Comparison of ENCODE assay signal across 12 cellular contexts in the genomic region with DNA sequence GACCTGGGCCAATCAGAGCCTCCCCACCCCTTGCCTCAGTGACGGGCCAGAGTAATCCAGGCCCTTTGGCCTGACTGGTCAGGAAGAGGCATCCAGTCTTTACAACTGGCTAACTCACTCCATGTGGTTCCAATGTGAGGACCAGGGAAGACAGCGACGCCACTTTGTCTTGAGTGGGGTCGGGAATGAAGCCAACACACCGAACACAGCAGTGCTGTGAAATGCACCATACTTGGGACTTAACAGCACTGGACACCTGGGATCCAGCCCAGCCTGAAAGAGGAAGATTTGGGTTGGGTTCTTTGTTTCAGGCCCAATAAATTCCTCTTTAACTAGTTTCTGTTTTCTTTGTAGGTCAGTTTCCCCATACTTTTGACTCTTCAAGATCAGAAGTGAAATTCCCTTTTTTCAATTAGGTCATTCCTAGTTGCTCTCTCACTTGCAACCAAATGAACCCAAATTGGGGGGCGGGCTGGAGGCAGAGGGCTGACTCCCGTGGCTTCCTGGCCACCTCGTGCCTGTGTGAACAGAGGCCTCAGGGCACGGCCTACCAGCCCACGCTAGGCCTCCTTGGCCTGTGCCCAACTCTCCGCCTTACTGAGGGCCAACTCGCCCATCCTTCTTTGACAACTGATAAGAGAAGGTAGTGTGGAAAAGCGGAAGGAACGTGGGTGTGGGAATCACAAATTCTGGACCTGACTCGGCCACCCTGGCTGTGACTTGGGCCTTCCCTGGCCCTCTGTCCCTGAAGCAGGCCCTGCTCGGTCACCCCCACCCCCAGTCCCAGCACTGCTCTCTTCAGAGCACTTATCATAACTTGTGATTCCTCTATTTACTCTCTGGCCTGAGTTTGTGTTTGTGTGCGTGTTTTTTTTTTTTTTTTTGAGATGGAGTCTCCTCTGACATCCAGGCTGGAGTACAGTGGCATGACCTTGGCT. TPM values are rescaled to one million over a fixed set of nuclear protein-coding genes. Genes with fewer than 3 reads are reported as not detected.
A peak's percentile ranks its signal among the peaks of the same experiment; 100 is the strongest.
DNase-seq lines count a peak whose midpoint lies in the region; ATAC-seq and TF ChIP-seq lines count a peak whose summit lies in the region.
"Had no signal": no experiment of that assay in that cellular context is flagged by ENCODE, and none has a peak within 500 bp of the region (broad histone marks: within the 10 kb centered on the region; RNA-seq: fewer than 3 reads in every experiment).

No MANE protein-coding gene starts in this region.

- H3K27me3 Mint-ChIP-seq in CD14-positive monocyte (ENCODE audit: low read depth in 3 of 3): peaks cover 0 to 10% (median 0%) of the 10 kb centered on the region in 3 donors
- no peaks in the 10 kb centered on the region for H3K27me3 Mint-ChIP-seq in WTC11 (ENCODE audit: low read depth)
- peaks cover 13% of the 10 kb centered on the region for H3K27me3 Mint-ChIP-seq in activated T-helper 1 cell treated with anti-CD3 and anti-CD28 coated beads, Interleukin-12 subunit alpha, Interleukin-12 subunit beta, Interleukin-2, Interleukin-4 antibody, amounts not matched to agents 30 ng/mL and 10 ng/mL and 1 ng/mL, durations not matched to agents 14 hours and 24 hours and 36 hours (ENCODE audit: insufficient read depth)

- H3K27ac ChIP-seq in RWPE1: peak overlapping the region; percentile 68
- H3K27ac ChIP-seq: thoracic aorta had no signal

- H3K9me3 Mint-ChIP-seq in CD14-positive monocyte: peaks cover 0 to 4% (median 0%) of the 10 kb centered on the region in 7 donors
- peaks cover 16% of the 10 kb centered on the region for H3K9me3 Mint-ChIP-seq in WTC11
- H3K9me3 Mint-ChIP-seq in activated T-helper 1 cell treated with anti-CD3 and anti-CD28 coated beads, Interleukin-12 subunit alpha, Interleukin-12 subunit beta, Interleukin-2, Interleukin-4 antibody, amounts not matched to agents 30 ng/mL and 10 ng/mL and 1 ng/mL, durations not matched to agents 14 hours and 24 hours and 36 hours: no peaks in the 10 kb centered on the region
- H3K9me3 Mint-ChIP-seq: activated naive CD4-positive, alpha-beta T cell treated with anti-CD3 and anti-CD28 coated beads, Interleukin-2, amount 50 U/mL, for 72 hours had no signal

- peaks cover 54 to 77% of the 10 kb centered on the region in 2 donors for H3K36me3 Mint-ChIP-seq in CD14-positive monocyte
- peaks cover 15% of the 10 kb centered on the region for H3K36me3 Mint-ChIP-seq in WTC11
- no peaks in the 10 kb centered on the region for H3K36me3 Mint-ChIP-seq in activated T-helper 1 cell treated with anti-CD3 and anti-CD28 coated beads, Interleukin-12 subunit alpha, Interleukin-12 subunit beta, Interleukin-2, Interleukin-4 antibody, amounts not matched to agents 30 ng/mL and 10 ng/mL and 1 ng/mL, durations not matched to agents 14 hours and 24 hours and 36 hours (ENCODE audit: low read depth)
- H3K36me3 Mint-ChIP-seq: activated naive CD4-positive, alpha-beta T cell treated with anti-CD3 and anti-CD28 coated beads, Interleukin-2, amount 50 U/mL, for 72 hours had no signal

- peak; percentile 83 for DNase-seq in CD14-positive monocyte (ENCODE audit: low spot score)
- DNase-seq in RWPE1 (ENCODE audit: low spot score): no peak
- DNase-seq in left ventricle myocardium superior: peak; percentile 55
- peak; percentile 56 for DNase-seq in pons (ENCODE audit: low spot score)
- no peak for DNase-seq in WTC11 (ENCODE audit: low spot score)
- DNase-seq in activated T-helper 1 cell treated with anti-CD3 and anti-CD28 coated beads, Interleukin-12 subunit alpha, Interleukin-12 subunit beta, Interleukin-2, Interleukin-4 antibody, amounts not matched to agents 30 ng/mL and 10 ng/mL and 1 ng/mL, durations not matched to agents 14 hours and 24 hours and 36 hours (ENCODE audit: low spot score): no peak
- DNase-seq in A172 (ENCODE audit: low spot score): no peak
- no peak for DNase-seq in SW480 (ENCODE audit: low spot score)
- DNase-seq: ACHN, NCI-H2171 treated with DMSO at 0.1 percent for 48 hours had no signal

- POLR2A ChIA-PET in RWPE1 (lab: Yijun Ruan, JAX; ENCODE audit: low non-redundant PET) (no interaction called here), WTC11 (lab: Charles Lee) (interaction anchor here (0.7 kb wide), 1 partner anchor 787 kb away, joined by 5 read pairs; no protein-coding TSS in a partner anchor)

- H3K4me1 Mint-ChIP-seq in CD14-positive monocyte (peaks cover 99% of the 10 kb centered on the region), WTC11 (peaks cover 33% of the 10 kb centered on the region)
- no peaks in the 10 kb centered on the region for H3K4me1 Mint-ChIP-seq in activated T-helper 1 cell treated with anti-CD3 and anti-CD28 coated beads, Interleukin-12 subunit alpha, Interleukin-12 subunit beta, Interleukin-2, Interleukin-4 antibody, amounts not matched to agents 30 ng/mL and 10 ng/mL and 1 ng/mL, durations not matched to agents 14 hours and 24 hours and 36 hours (ENCODE audit: low read depth)

- TF ChIP-seq CTCF in CD14-positive monocyte (IDR thresholded peaks at IDR 0.05): no peak
- no peak for TF ChIP-seq CTCF in RWPE1 (conservative IDR thresholded peaks at IDR 0.05; ENCODE audit: low read depth)
- no peak for TF ChIP-seq CTCF in WTC11 (IDR thresholded peaks at IDR 0.05)

- CTCF ChIA-PET in RWPE1 (lab: Yijun Ruan, JAX): interaction anchor here (0.6 to 0.9 kb wide), 2 partner anchors 567 to 868 kb away, joined by 3 to 6 read pairs; no protein-coding TSS in a partner anchor
- CTCF ChIA-PET in WTC11 (lab: Charles Lee): no interaction called here

- H3K27ac Mint-ChIP-seq in CD14-positive monocyte (peak overlapping the region; percentile 93 to 97 (median 95)), WTC11 (no peak overlapping the region)
- no peak overlapping the region for H3K27ac Mint-ChIP-seq in activated T-helper 1 cell treated with anti-CD3 and anti-CD28 coated beads, Interleukin-12 subunit alpha, Interleukin-12 subunit beta, Interleukin-2, Interleukin-4 antibody, amounts not matched to agents 30 ng/mL and 10 ng/mL and 1 ng/mL, durations not matched to agents 14 hours and 24 hours and 36 hours
- H3K27ac Mint-ChIP-seq: activated naive CD4-positive, alpha-beta T cell treated with anti-CD3 and anti-CD28 coated beads, Interleukin-2, amount 50 U/mL, for 72 hours had no signal

- ATAC-seq in left ventricle myocardium superior (peak; percentile 60), WTC11 (no peak)
- ATAC-seq: activated naive CD4-positive, alpha-beta T cell treated with anti-CD3 and anti-CD28 coated beads, Interleukin-2, amount 50 U/mL, for 72 hours had no signal

- H3K4me3 Mint-ChIP-seq in CD14-positive monocyte: peak overlapping the region in 1 of 2 donors; percentile 48
- H3K4me3 Mint-ChIP-seq in WTC11: no peak overlapping the region
- H3K4me3 Mint-ChIP-seq in activated T-helper 1 cell treated with anti-CD3 and anti-CD28 coated beads, Interleukin-12 subunit alpha, Interleukin-12 subunit beta, Interleukin-2, Interleukin-4 antibody, amounts not matched to agents 30 ng/mL and 10 ng/mL and 1 ng/mL, durations not matched to agents 14 hours and 24 hours and 36 hours: no peak overlapping the region

- intact Hi-C loops in CD14-positive monocyte (cut with micrococcal nuclease) (loop anchor here (2.0 to 5.0 kb wide), 2 partner anchors 41 to 43 kb away; no protein-coding TSS in a partner anchor), left ventricle myocardium superior (cut with micrococcal nuclease) (no loop called here)
- intact Hi-C loops in activated T-helper 1 cell treated with anti-CD3 and anti-CD28 coated beads, Interleukin-12 subunit alpha, Interleukin-12 subunit beta, Interleukin-2, Interleukin-4 antibody, amounts not matched to agents 30 ng/mL and 10 ng/mL and 1 ng/mL, durations not matched to agents 14 hours and 24 hours and 36 hours (cut with micrococcal nuclease): no loop called here

TF ChIP-seq in WTC11, 78 proteins besides CTCF, POLR2A, EP300 and RAD21:
- TF ChIP-seq EMX1 (CRISPR knock-in tag; IDR thresholded peaks at IDR 0.05): no peak
- TF ChIP-seq ZNF317 (CRISPR knock-in tag; IDR thresholded peaks at IDR 0.05; ENCODE audit: borderline replicate concordance, low read depth): no peak
- TF ChIP-seq, protein P1, sequence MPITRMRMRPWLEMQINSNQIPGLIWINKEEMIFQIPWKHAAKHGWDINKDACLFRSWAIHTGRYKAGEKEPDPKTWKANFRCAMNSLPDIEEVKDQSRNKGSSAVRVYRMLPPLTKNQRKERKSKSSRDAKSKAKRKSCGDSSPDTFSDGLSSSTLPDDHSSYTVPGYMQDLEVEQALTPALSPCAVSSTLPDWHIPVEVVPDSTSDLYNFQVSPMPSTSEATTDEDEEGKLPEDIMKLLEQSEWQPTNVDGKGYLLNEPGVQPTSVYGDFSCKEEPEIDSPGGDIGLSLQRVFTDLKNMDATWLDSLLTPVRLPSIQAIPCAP (CRISPR knock-in tag; IDR thresholded peaks at IDR 0.05): no peak
- TF ChIP-seq RORB (CRISPR knock-in tag; IDR thresholded peaks at IDR 0.05): no peak

RNA-seq across cellular contexts. Expression of a gene that starts 17.0 kb away (rescaled TPM):
- polyA plus RNA-seq in CD14-positive monocyte: 10 to 100 TPM; 60.3 to 75.5 TPM
- total RNA-seq in left ventricle myocardium superior (35.1 TPM), WTC11 (2021) (36.0 to 38.1 TPM (median 37.5 TPM) in 3 replicates)
- total RNA-seq in activated T-helper 1 cell treated with anti-CD3 and anti-CD28 coated beads, Interleukin-12 subunit alpha, Interleukin-12 subunit beta, Interleukin-2, Interleukin-4 antibody, amounts not matched to agents 30 ng/mL and 10 ng/mL and 1 ng/mL, durations not matched to agents 14 hours and 24 hours and 36 hours: 0.52 and 0.66 TPM in 2 replicates
- total RNA-seq in A172 (2014; rRNA removed; shearing (Covaris generic)): 23.5 TPM in 2 replicates

Comparison
In these comparisons a context has a peak if more than half of its experiments do, and no peak if none do; other contexts are left out.
1. DNase-seq: peak in CD14-positive monocyte (single experiment), left ventricle myocardium superior (single experiment) and pons (single experiment); none in RWPE1 (single experiment), WTC11 (single experiment), activated T-helper 1 cell treated with anti-CD3 and anti-CD28 coated beads, Interleukin-12 subunit alpha, Interleukin-12 subunit beta, Interleukin-2, Interleukin-4 antibody, amounts not matched to agents 30 ng/mL and 10 ng/mL and 1 ng/mL, durations not matched to agents 14 hours and 24 hours and 36 hours (single experiment), A172 (single experiment) and SW480 (single experiment).
2. H3K27ac Mint-ChIP-seq: peak in CD14-positive monocyte (7 of 7); none in WTC11 (single experiment) and activated T-helper 1 cell treated with anti-CD3 and anti-CD28 coated beads, Interleukin-12 subunit alpha, Interleukin-12 subunit beta, Interleukin-2, Interleukin-4 antibody, amounts not matched to agents 30 ng/mL and 10 ng/mL and 1 ng/mL, durations not matched to agents 14 hours and 24 hours and 36 hours (single experiment).
3. RNA of a gene that starts 17.0 kb away (total RNA-seq): 36.0 to 38.1 TPM in WTC11, 35.1 TPM in left ventricle myocardium superior (single experiment) and 23.5 TPM in A172; 0.52 to 0.66 TPM in activated T-helper 1 cell treated with anti-CD3 and anti-CD28 coated beads, Interleukin-12 subunit alpha, Interleukin-12 subunit beta, Interleukin-2, Interleukin-4 antibody, amounts not matched to agents 30 ng/mL and 10 ng/mL and 1 ng/mL, durations not matched to agents 14 hours and 24 hours and 36 hours; every median in the first group is over 10 times any median in the second.
4. intact Hi-C loops: an anchor here in CD14-positive monocyte (2.0 to 5.0 kb wide); none called in left ventricle myocardium superior and activated T-helper 1 cell treated with anti-CD3 and anti-CD28 coated beads, Interleukin-12 subunit alpha, Interleukin-12 subunit beta, Interleukin-2, Interleukin-4 antibody, amounts not matched to agents 30 ng/mL and 10 ng/mL and 1 ng/mL, durations not matched to agents 14 hours and 24 hours and 36 hours.